15 cellular contexts compared by ENCODE assay signal in genomic region chr7:380226-380550, GRCh38.
A peak's percentile ranks its signal among the peaks of the same experiment; 100 is the strongest.
DNase-seq lines count a peak whose midpoint lies in the region; ATAC-seq and TF ChIP-seq lines count a peak whose summit lies in the region.
"Had no signal": no experiment of that assay in that cellular context is flagged by ENCODE, and none has a peak within 500 bp of the region (broad histone marks: within the 10 kb centered on the region; RNA-seq: fewer than 3 reads in every experiment).

No MANE protein-coding gene starts in this region.

- no peak for TF ChIP-seq POLR2A in Peyer's patch (IDR thresholded peaks at IDR 0.05)

- DNase-seq in GM12865 (ENCODE audit: low read depth) (peak; percentile 5), Peyer's patch (peak in 1 of 3 donors; percentile 47), psoas muscle (peak in 1 of 2 donors; percentile 22), occipital lobe (lab: John Stamatoyannopoulos, UW) (no peak), NCI-H1105 (lab: John Stamatoyannopoulos, UW) (no peak), DMS79 treated with DMSO at 0.1 percent for 48 hours (lab: John Stamatoyannopoulos, UW) (no peak)
- DNase-seq: activated CD4-positive, alpha-beta T cell treated with anti-CD3 and anti-CD28 coated beads, Interleukin-2, amount 50 U/mL, for 1 hour; activated naive CD4-positive, alpha-beta T cell; caudate nucleus; erythroblast; NCI-H2227 treated with DMSO at 0.1 percent for 48 hours; PC-3 had no signal

- no peaks in the 10 kb centered on the region for H3K36me3 ChIP-seq in Peyer's patch
- H3K36me3 ChIP-seq in psoas muscle (ENCODE audit: insufficient read depth in 1 of 2, low read depth in 1 of 2) = no peaks in the 10 kb centered on the region
- H3K36me3 ChIP-seq: transverse colon had no signal

- H3K4me1 ChIP-seq in Peyer's patch = peaks cover 0 to 16% (median 7%) of the 10 kb centered on the region in 4 donors
- H3K4me1 ChIP-seq in psoas muscle = no peaks in the 10 kb centered on the region

- ATAC-seq in psoas muscle = peak in 2 of 4 donors; percentile 30 to 34
- ATAC-seq in GM18870 (IDR thresholded peaks at IDR 0.05; ENCODE audit: unreplicated experiment) = no peak

- 5 to 9% (median 9%) methylated on average over 12 of the region's 12 CpGs for WGBS in psoas muscle, 3 donors

- H3K9me3 ChIP-seq in Peyer's patch (no peaks in the 10 kb centered on the region), iPS-18c (ENCODE audit: control insufficient read depth, insufficient read depth, low read length) (peaks cover 2% of the 10 kb centered on the region), psoas muscle (peaks cover 10% of the 10 kb centered on the region)

- TF ChIP-seq CTCF in GM12865 (IDR thresholded peaks at IDR 0.05; ENCODE audit: insufficient read depth, low read depth, low read length, missing control alignments) (no peak), Peyer's patch (IDR thresholded peaks at IDR 0.05) (no peak), psoas muscle (IDR thresholded peaks at IDR 0.05) (no peak)

- intact Hi-C loops in psoas muscle (cut with DNase I) = no loop called here

- H3K4me3 ChIP-seq in GM12865 (ENCODE audit: low read depth, low read length) = no peak overlapping the region
- H3K4me3 ChIP-seq in Peyer's patch = peak overlapping the region; percentile 12 to 50 (median 38)
- H3K4me3 ChIP-seq in iPS-18c (ENCODE audit: insufficient read depth, low read depth, low read length) = peak overlapping the region; percentile 28; the same call in 1 of the 2 replicates
- H3K4me3 ChIP-seq in psoas muscle = peak overlapping the region; percentile 58

- H3K27ac ChIP-seq in Peyer's patch (no peak overlapping the region), psoas muscle (no peak overlapping the region)

- H3K27me3 ChIP-seq in Peyer's patch = no peaks in the 10 kb centered on the region
- H3K27me3 ChIP-seq in psoas muscle (ENCODE audit: insufficient read depth in 3 of 3, low read length in 2 of 3) = peaks cover 0 to 38% (median 6%) of the 10 kb centered on the region in 3 donors
- H3K27me3 ChIP-seq: transverse colon had no signal
